In the genomic region with DNA sequence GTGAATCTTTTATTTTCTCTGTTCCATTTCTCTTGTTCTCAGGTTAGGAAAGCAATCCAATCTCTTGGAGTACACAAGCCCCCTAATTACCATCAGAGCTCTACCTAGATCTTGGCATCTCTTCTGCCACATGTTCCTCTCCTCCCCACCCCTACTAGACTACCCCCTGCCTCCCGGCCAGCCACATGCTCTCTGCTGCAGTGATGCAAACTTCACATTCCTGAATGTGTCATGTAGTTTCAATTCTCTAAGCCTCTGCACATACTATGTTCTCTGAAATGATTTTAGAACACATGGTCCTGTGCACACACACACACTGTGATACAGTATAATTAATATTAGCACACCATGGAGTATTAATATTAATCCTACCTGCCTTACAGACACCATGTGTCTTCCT, we compare ENCODE assay signal across 1 cellular context.
TF ChIP-seq lines count a peak whose summit lies in the region.

No MANE protein-coding gene starts in this region.

TF ChIP-seq in WTC11, 78 proteins besides CTCF, POLR2A, EP300 and RAD21 (continued from another document):
- TF ChIP-seq ZSCAN18 (CRISPR knock-in tag; IDR thresholded peaks at IDR 0.05) (no peak), ZNF423 (CRISPR knock-in tag; IDR thresholded peaks at IDR 0.05) (no peak), NFYB (CRISPR knock-in tag; conservative IDR thresholded peaks at IDR 0.05; ENCODE audit: low read depth) (no peak)
- TF ChIP-seq, protein P1, sequence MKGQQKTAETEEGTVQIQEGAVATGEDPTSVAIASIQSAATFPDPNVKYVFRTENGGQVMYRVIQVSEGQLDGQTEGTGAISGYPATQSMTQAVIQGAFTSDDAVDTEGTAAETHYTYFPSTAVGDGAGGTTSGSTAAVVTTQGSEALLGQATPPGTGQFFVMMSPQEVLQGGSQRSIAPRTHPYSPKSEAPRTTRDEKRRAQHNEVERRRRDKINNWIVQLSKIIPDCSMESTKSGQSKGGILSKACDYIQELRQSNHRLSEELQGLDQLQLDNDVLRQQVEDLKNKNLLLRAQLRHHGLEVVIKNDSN (CRISPR knock-in tag; IDR thresholded peaks at IDR 0.05) = no peak
